8 cellular contexts compared by ENCODE assay signal in the genomic region with DNA sequence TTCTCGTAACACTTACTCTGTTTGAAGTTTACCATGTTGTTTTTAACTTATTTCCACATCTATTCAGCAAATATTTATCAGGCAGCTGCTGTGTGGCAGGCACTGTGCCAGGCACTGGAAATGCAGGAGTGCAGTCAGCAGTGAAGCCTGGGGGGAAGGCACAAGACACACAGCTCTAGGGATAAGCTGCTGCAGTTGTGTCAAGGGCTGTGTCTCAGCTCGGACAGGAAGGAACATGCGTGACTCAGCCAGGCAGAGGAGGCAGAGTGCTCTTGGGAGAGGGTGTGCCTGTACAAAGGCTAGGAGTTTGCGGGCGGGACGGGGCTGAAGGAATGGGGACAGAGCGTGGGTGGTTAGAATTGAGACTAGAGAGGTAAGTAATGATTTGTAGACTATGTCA. TPM values are rescaled to one million over a fixed set of nuclear protein-coding genes. Genes with fewer than 3 reads are reported as not detected.
DNase-seq lines count a peak whose midpoint lies in the region; ATAC-seq and TF ChIP-seq lines count a peak whose summit lies in the region.

No MANE protein-coding gene starts in this region.

- ATAC-seq in activated CD8-positive, alpha-beta T cell treated with anti-CD3 and anti-CD28 coated beads, Interleukin-2, amount 10 ng/mL, durations not matched to agents 7 days and 5 days = no peak
- no peak for ATAC-seq in activated CD8-positive, alpha-beta T cell treated with anti-CD3 and anti-CD28 coated beads for 36 hours
- ATAC-seq in upper lobe of right lung = peak; percentile 96
- ATAC-seq in natural killer cell treated with Interleukin-12 subunit alpha and Interleukin-12 subunit beta and Interleukin-15 and Interleukin-18, amount 100 ng/mL, for 72 hours = no peak

- no peak overlapping the region for H3K4me2 ChIP-seq in Karpas-422 (ENCODE audit: low read depth, low read length, poor library complexity, severe bottlenecking)

- DNase-seq in activated CD8-positive, alpha-beta T cell treated with anti-CD3 and anti-CD28 coated beads, Interleukin-2, amount 10 ng/mL, durations not matched to agents 7 days and 5 days = no peak
- DNase-seq in activated CD8-positive, alpha-beta T cell treated with anti-CD3 and anti-CD28 coated beads for 36 hours = no peak
- DNase-seq in cardiac fibroblast (ENCODE audit: low read depth in 2 of 2) = peak; percentile 93 to 96
- peak; percentile 87 to 96 for DNase-seq in lower leg skin (ENCODE audit: low spot score in 2 of 2)
- peak; percentile 89 for DNase-seq in upper lobe of right lung
- DNase-seq in activated gamma-delta T cell treated with Interleukin-2 at 50 U/mL for 16 hours = no peak
- DNase-seq in natural killer cell treated with Interleukin-12 subunit alpha and Interleukin-12 subunit beta and Interleukin-15 and Interleukin-18, amount 100 ng/mL, for 72 hours (ENCODE audit: low spot score) = no peak
- DNase-seq in Karpas-422 = no peak

- H3K9me3 ChIP-seq in upper lobe of right lung (no peaks in the 10 kb centered on the region), Karpas-422 (ENCODE audit: low read length) (no peaks in the 10 kb centered on the region)

- H3K36me3 ChIP-seq in upper lobe of right lung (peaks cover 32% of the 10 kb centered on the region), Karpas-422 (ENCODE audit: insufficient read depth, low read length) (peaks cover 6% of the 10 kb centered on the region; the same call in 1 of the 2 replicates)

- intact Hi-C loops in activated CD8-positive, alpha-beta T cell treated with anti-CD3 and anti-CD28 coated beads for 36 hours (cut with micrococcal nuclease) = loop anchor here (5.0 to 10.0 kb wide), 2 partner anchors 141 to 264 kb away; partner anchors contain the start of gene MEF2A
- intact Hi-C loops in lower leg skin (cut with DNase I; ENCODE audit: low total_unique reads) = loop anchor here (10.0 kb wide), 1 partner anchor 424 kb away; no protein-coding TSS in a partner anchor
- intact Hi-C loops in upper lobe of right lung (cut with DNase I) = no loop called here

- H3K27me3 ChIP-seq in upper lobe of right lung (no peaks in the 10 kb centered on the region), Karpas-422 (ENCODE audit: low read length) (no peaks in the 10 kb centered on the region)

- H3K79me2 ChIP-seq in Karpas-422 (ENCODE audit: low read length) = peaks cover 3% of the 10 kb centered on the region; the same call in 1 of the 2 replicates

- CTCF ChIA-PET in activated CD8-positive, alpha-beta T cell treated with anti-CD3 and anti-CD28 coated beads, Interleukin-2, amount 10 ng/mL, durations not matched to agents 7 days and 5 days (lab: Charles Lee) = interaction anchor here (1.2 to 1.8 kb wide), 3 partner anchors 8 to 436 kb away, joined by 3 to 9 read pairs (median 3); no protein-coding TSS in a partner anchor
- CTCF ChIA-PET in activated CD8-positive, alpha-beta T cell treated with anti-CD3 and anti-CD28 coated beads for 36 hours (lab: Charles Lee) = interaction anchor here (1.2 to 2.8 kb wide), 4 partner anchors 10 to 436 kb away, joined by 3 to 9 read pairs (median 4); no protein-coding TSS in a partner anchor

- H2AFZ ChIP-seq in Karpas-422 (ENCODE audit: low read length) = no peak overlapping the region

- no peak for TF ChIP-seq POLR2A in lower leg skin (IDR thresholded peaks at IDR 0.05)

- H3K27ac ChIP-seq in upper lobe of right lung (peak overlapping the region; percentile 67), Karpas-422 (ENCODE audit: low read length) (no peak overlapping the region)

- H3K4me1 ChIP-seq in upper lobe of right lung (peaks cover 36% of the 10 kb centered on the region), Karpas-422 (ENCODE audit: low read length) (peaks cover 8% of the 10 kb centered on the region)

- H3K9ac ChIP-seq in Karpas-422 (ENCODE audit: low read length) = no peak overlapping the region

- H4K20me1 ChIP-seq in Karpas-422 (ENCODE audit: insufficient read depth, low read depth, low read length) = no peaks in the 10 kb centered on the region

- H3K36me3 Mint-ChIP-seq in activated CD8-positive, alpha-beta T cell treated with anti-CD3 and anti-CD28 coated beads, Interleukin-2, amount 10 ng/mL, durations not matched to agents 7 days and 5 days (ENCODE audit: low read depth) = peaks cover 29% of the 10 kb centered on the region
- H3K36me3 Mint-ChIP-seq in activated CD8-positive, alpha-beta T cell treated with anti-CD3 and anti-CD28 coated beads for 36 hours (ENCODE audit: low read depth) = peaks cover 14% of the 10 kb centered on the region
- peaks cover 9% of the 10 kb centered on the region for H3K36me3 Mint-ChIP-seq in natural killer cell treated with Interleukin-12 subunit alpha and Interleukin-12 subunit beta and Interleukin-15 and Interleukin-18, amount 100 ng/mL, for 72 hours

- H3K9me2 ChIP-seq in Karpas-422 (replicated peaks; ENCODE audit: insufficient read depth, low read length) = no peaks in the 10 kb centered on the region

- H3K4me3 ChIP-seq in cardiac fibroblast (replicated peaks in 1 of 2; ENCODE audit: low read depth in 2 of 2, low read length in 2 of 2) = no peak overlapping the region
- no peak overlapping the region for H3K4me3 ChIP-seq in lower leg skin (ENCODE audit: low read depth, poor library complexity, severe bottlenecking)
- H3K4me3 ChIP-seq in upper lobe of right lung = no peak overlapping the region
- no peak overlapping the region for H3K4me3 ChIP-seq in Karpas-422 (ENCODE audit: low read length)

- H3K27me3 Mint-ChIP-seq in activated CD8-positive, alpha-beta T cell treated with anti-CD3 and anti-CD28 coated beads, Interleukin-2, amount 10 ng/mL, durations not matched to agents 7 days and 5 days (ENCODE audit: low read depth) = no peaks in the 10 kb centered on the region
- no peaks in the 10 kb centered on the region for H3K27me3 Mint-ChIP-seq in activated CD8-positive, alpha-beta T cell treated with anti-CD3 and anti-CD28 coated beads for 36 hours
- no peaks in the 10 kb centered on the region for H3K27me3 Mint-ChIP-seq in natural killer cell treated with Interleukin-12 subunit alpha and Interleukin-12 subunit beta and Interleukin-15 and Interleukin-18, amount 100 ng/mL, for 72 hours

- WGBS in lower leg skin, 2 donors = 15 to 24% methylated on average over 7 of the region's 7 CpGs

- POLR2A ChIA-PET in activated CD8-positive, alpha-beta T cell treated with anti-CD3 and anti-CD28 coated beads, Interleukin-2, amount 10 ng/mL, durations not matched to agents 7 days and 5 days (lab: Charles Lee) = interaction anchor here (4.1 kb wide), 1 partner anchor 24 kb away, joined by 18 read pairs; the partner anchor contains the start of gene LYSMD4
- POLR2A ChIA-PET in activated CD8-positive, alpha-beta T cell treated with anti-CD3 and anti-CD28 coated beads for 36 hours (lab: Charles Lee) = interaction anchor here (1.4 to 1.7 kb wide), 2 partner anchors 8 to 24 kb away, joined by 3 to 6 read pairs; no protein-coding TSS in a partner anchor

- TF ChIP-seq CTCF in activated CD8-positive, alpha-beta T cell treated with anti-CD3 and anti-CD28 coated beads for 36 hours (IDR thresholded peaks at IDR 0.05) = no peak
- no peak for TF ChIP-seq CTCF in cardiac fibroblast (IDR thresholded peaks at IDR 0.05; ENCODE audit: low read depth, low read length)
- no peak for TF ChIP-seq CTCF in lower leg skin (IDR thresholded peaks at IDR 0.05)
- TF ChIP-seq CTCF in upper lobe of right lung (IDR thresholded peaks at IDR 0.05) = no peak

- H3K9me3 Mint-ChIP-seq in activated CD8-positive, alpha-beta T cell treated with anti-CD3 and anti-CD28 coated beads, Interleukin-2, amount 10 ng/mL, durations not matched to agents 7 days and 5 days (ENCODE audit: insufficient read depth) = no peaks in the 10 kb centered on the region
- no peaks in the 10 kb centered on the region for H3K9me3 Mint-ChIP-seq in activated CD8-positive, alpha-beta T cell treated with anti-CD3 and anti-CD28 coated beads for 36 hours
- H3K9me3 Mint-ChIP-seq in natural killer cell treated with Interleukin-12 subunit alpha and Interleukin-12 subunit beta and Interleukin-15 and Interleukin-18, amount 100 ng/mL, for 72 hours = no peaks in the 10 kb centered on the region

- H3K4me3 Mint-ChIP-seq in activated CD8-positive, alpha-beta T cell treated with anti-CD3 and anti-CD28 coated beads, Interleukin-2, amount 10 ng/mL, durations not matched to agents 7 days and 5 days = no peak overlapping the region
- H3K4me3 Mint-ChIP-seq in activated CD8-positive, alpha-beta T cell treated with anti-CD3 and anti-CD28 coated beads for 36 hours = no peak overlapping the region
- H3K4me3 Mint-ChIP-seq in natural killer cell treated with Interleukin-12 subunit alpha and Interleukin-12 subunit beta and Interleukin-15 and Interleukin-18, amount 100 ng/mL, for 72 hours = no peak overlapping the region

- peaks cover 53% of the 10 kb centered on the region for H3K4me1 Mint-ChIP-seq in activated CD8-positive, alpha-beta T cell treated with anti-CD3 and anti-CD28 coated beads, Interleukin-2, amount 10 ng/mL, durations not matched to agents 7 days and 5 days (ENCODE audit: low read depth)
- H3K4me1 Mint-ChIP-seq in activated CD8-positive, alpha-beta T cell treated with anti-CD3 and anti-CD28 coated beads for 36 hours (ENCODE audit: low read depth) = peaks cover 46% of the 10 kb centered on the region
- peaks cover 32 to 34% of the 10 kb centered on the region in 2 donors for H3K4me1 Mint-ChIP-seq in natural killer cell treated with Interleukin-12 subunit alpha and Interleukin-12 subunit beta and Interleukin-15 and Interleukin-18, amount 100 ng/mL, for 72 hours (ENCODE audit: low read depth in 2 of 2)

- H3K27ac Mint-ChIP-seq in activated CD8-positive, alpha-beta T cell treated with anti-CD3 and anti-CD28 coated beads, Interleukin-2, amount 10 ng/mL, durations not matched to agents 7 days and 5 days = peak overlapping the region; percentile 27
- H3K27ac Mint-ChIP-seq in activated CD8-positive, alpha-beta T cell treated with anti-CD3 and anti-CD28 coated beads for 36 hours = no peak overlapping the region
- peak overlapping the region in 1 of 2 donors; percentile 6 for H3K27ac Mint-ChIP-seq in natural killer cell treated with Interleukin-12 subunit alpha and Interleukin-12 subunit beta and Interleukin-15 and Interleukin-18, amount 100 ng/mL, for 72 hours

RNA-seq across cellular contexts. Expression of gene LYSMD4, which starts 24.7 kb away (rescaled TPM):
- 10 to 100 TPM in 1 of 2 experiments, 1 to 10 TPM in 1; 8.9 to 13.0 TPM for total RNA-seq in activated CD8-positive, alpha-beta T cell treated with anti-CD3 and anti-CD28 coated beads, Interleukin-2, amount 10 ng/mL, durations not matched to agents 7 days and 5 days
- total RNA-seq in activated CD8-positive, alpha-beta T cell treated with anti-CD3 and anti-CD28 coated beads for 36 hours = 1 to 10 TPM; 4.5 to 6.6 TPM
- 10 to 100 TPM; 18.3 to 34.8 (median 32.2) TPM for total RNA-seq in lower leg skin
- 9.1 TPM for total RNA-seq in upper lobe of right lung
- total RNA-seq in natural killer cell treated with Interleukin-12 subunit alpha and Interleukin-12 subunit beta and Interleukin-15 and Interleukin-18, amount 100 ng/mL, for 72 hours = 10 to 100 TPM; 10.6 to 10.8 TPM
- total RNA-seq in Karpas-422 (2014; rRNA removed; shearing (Covaris generic); ENCODE audit: low replicate concordance) = 6.3 and 10.1 TPM in 2 replicates

Comparison
In these comparisons a context has a peak if more than half of its experiments do, and no peak if none do; other contexts are left out.
1. DNase-seq: peak in cardiac fibroblast (2 of 2), lower leg skin (2 of 2) and upper lobe of right lung (single experiment); none in activated CD8-positive, alpha-beta T cell treated with anti-CD3 and anti-CD28 coated beads, Interleukin-2, amount 10 ng/mL, durations not matched to agents 7 days and 5 days (single experiment), activated CD8-positive, alpha-beta T cell treated with anti-CD3 and anti-CD28 coated beads for 36 hours (single experiment), activated gamma-delta T cell treated with Interleukin-2 at 50 U/mL for 16 hours (single experiment), natural killer cell treated with Interleukin-12 subunit alpha and Interleukin-12 subunit beta and Interleukin-15 and Interleukin-18, amount 100 ng/mL, for 72 hours (single experiment) and Karpas-422 (single experiment).